1 cellular context compared by ENCODE assay signal in genomic region chr3:27521872-27522265, GRCh38.
TF ChIP-seq lines count a peak whose summit lies in the region.

No MANE protein-coding gene starts in this region.

TF ChIP-seq in HepG2, 621 proteins besides CTCF, POLR2A, EP300 and RAD21:
- TF ChIP-seq KLF16 (CRISPR knock-in tag; IDR thresholded peaks at IDR 0.05) (0 out of 4 replicates have a peak, but pooled peaks of 1 of the 2 experiments have one; percentile 1), DNMT3B (CRISPR knock-in tag; conservative IDR thresholded peaks at IDR 0.05) (0 out of 2 replicates have a peak, but pooled peaks have one; percentile 4), CENPT (CRISPR knock-in tag; IDR thresholded peaks at IDR 0.05; ENCODE audit: low read depth) (no peak)
